ENCODE assay signal across 30 cellular contexts in the genomic region with DNA sequence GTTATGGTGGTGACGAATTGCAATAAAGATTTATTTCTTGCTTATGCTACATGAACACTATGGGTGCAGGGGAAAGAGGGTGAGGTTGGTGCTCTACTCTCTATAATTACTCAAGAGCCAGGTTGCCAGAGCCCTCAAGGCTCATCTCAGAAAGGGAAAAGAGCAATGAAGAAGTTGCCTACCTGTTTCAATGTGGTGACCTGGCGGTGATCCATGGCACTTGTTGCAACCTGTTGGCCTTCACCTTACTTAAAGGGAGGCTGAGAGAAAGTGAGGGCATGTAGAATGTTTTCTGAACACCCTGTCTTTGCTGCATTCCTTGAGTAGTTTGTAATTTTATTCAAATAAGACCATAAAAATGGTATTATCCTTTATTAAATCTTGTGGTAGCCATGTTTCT.
"Had no signal": no experiment of that assay in that cellular context is flagged by ENCODE, and none has a peak within 500 bp of the region (broad histone marks: within the 10 kb centered on the region; RNA-seq: fewer than 3 reads in every experiment).

No MANE protein-coding gene starts in this region.

- H3K36me3 ChIP-seq: left lung, lower lobe of right lung, pancreas, prostate gland, stomach, thyroid gland, transverse colon, upper lobe of right lung had no signal

- H3K9me3 ChIP-seq: left lung, lower lobe of right lung, pancreas, prostate gland, stomach, testis, thyroid gland, transverse colon, upper lobe of right lung had no signal

- H3K27ac Mint-ChIP-seq: immature natural killer cell; mesothelial cell of epicardium; naive thymus-derived CD4-positive, alpha-beta T cell; natural killer cell treated with Interleukin-12 subunit alpha and Interleukin-12 subunit beta and Interleukin-15 and Interleukin-18, amount 100 ng/mL, for 72 hours; stimulated activated naive B cell treated with anti-CD40 and anti-IgM and Interleukin-4, amounts not matched to agents 10 μg/mL and 1 μg/mL and 100 μg/mL, for 72 hours had no signal

- H3K4me1 ChIP-seq: left lung, lower lobe of right lung, pancreas, prostate gland, stomach, testis, thyroid gland, transverse colon, upper lobe of right lung had no signal

- H3K27ac ChIP-seq: left lung, lower lobe of right lung, pancreas, prostate gland, skin epidermis, stomach, testis, thyroid gland, transverse colon, upper lobe of right lung had no signal

- H3K4me1 Mint-ChIP-seq: immature natural killer cell; naive thymus-derived CD4-positive, alpha-beta T cell; stimulated activated naive B cell treated with anti-CD40 and anti-IgM and Interleukin-4, amounts not matched to agents 10 μg/mL and 1 μg/mL and 100 μg/mL, for 72 hours had no signal

- FAIRE-seq: islet of Langerhans, kidney, pancreas, urothelium cell line had no signal

- H3K27me3 Mint-ChIP-seq: natural killer cell treated with Interleukin-12 subunit alpha and Interleukin-12 subunit beta and Interleukin-15 and Interleukin-18, amount 100 ng/mL, for 72 hours; stimulated activated naive B cell treated with anti-CD40 and anti-IgM and Interleukin-4, amounts not matched to agents 10 μg/mL and 1 μg/mL and 100 μg/mL, for 72 hours had no signal

- H3K27me3 ChIP-seq: left lung, pancreas, stomach, testis, thyroid gland, transverse colon, upper lobe of right lung had no signal

- H3K9me3 Mint-ChIP-seq: mesothelial cell of epicardium had no signal

- H3K36me3 Mint-ChIP-seq: immature natural killer cell; naive thymus-derived CD4-positive, alpha-beta T cell; natural killer cell treated with Interleukin-12 subunit alpha and Interleukin-12 subunit beta and Interleukin-15 and Interleukin-18, amount 100 ng/mL, for 72 hours; stimulated activated naive B cell treated with anti-CD40 and anti-IgM and Interleukin-4, amounts not matched to agents 10 μg/mL and 1 μg/mL and 100 μg/mL, for 72 hours had no signal

- H3K4me3 ChIP-seq: left lung, lower lobe of right lung, pancreas, prostate gland, skin epidermis, stomach, testis, thyroid gland, transverse colon, upper lobe of right lung had no signal

- DNase-seq: hypothalamus; immature natural killer cell; kidney; left colon; left lung; lower lobe of right lung; mesendoderm; naive thymus-derived CD4-positive, alpha-beta T cell; pancreas; posterior cingulate gyrus; retina; right cardiac atrium; stimulated activated CD4-positive, alpha-beta T cell treated with anti-CD3 and anti-CD28 coated beads, Interleukin-12 subunit alpha, Interleukin-12 subunit beta, amount 100 ng/mL, for 4 hours; stimulated activated CD4-positive, alpha-beta T cell treated with anti-CD3 and anti-CD28 coated beads, Interleukin-15, amount 100 ng/mL, for 24 hours; stimulated activated CD4-positive, alpha-beta T cell treated with anti-CD3 and anti-CD28 coated beads, Interleukin-2, amount 100 ng/mL, for 24 hours; stimulated activated CD4-positive, alpha-beta T cell treated with anti-CD3 and anti-CD28 coated beads, Interleukin-4, amount 100 ng/mL, for 1 hour; stimulated activated naive B cell treated with anti-CD40 and anti-IgM and Interleukin-4, amounts not matched to agents 10 μg/mL and 1 μg/mL and 100 μg/mL, for 72 hours; stimulated activated naive CD8-positive, alpha-beta T cell treated with anti-CD3 and anti-CD28 coated beads, Interleukin-15, Interleukin-2, amounts not matched to agents 100 U/mL and 50 U/mL, for 24 hours; stomach; testis; thyroid gland; transverse colon; upper lobe of right lung had no signal

- ATAC-seq: left colon; left lung; lower lobe of right lung; naive thymus-derived CD4-positive, alpha-beta T cell; natural killer cell treated with Interleukin-12 subunit alpha and Interleukin-12 subunit beta and Interleukin-15 and Interleukin-18, amount 100 ng/mL, for 72 hours; pancreas; right cardiac atrium; sciatic nerve; stimulated activated naive B cell treated with anti-CD40 and anti-IgM and Interleukin-4, amounts not matched to agents 10 μg/mL and 1 μg/mL and 100 μg/mL, for 72 hours; stimulated activated naive CD8-positive, alpha-beta T cell treated with anti-CD3 and anti-CD28 coated beads, Interleukin-15, Interleukin-2, amounts not matched to agents 100 U/mL and 50 U/mL, for 24 hours; upper lobe of right lung had no signal

- H3K4me3 Mint-ChIP-seq: immature natural killer cell; mesothelial cell of epicardium; naive thymus-derived CD4-positive, alpha-beta T cell; natural killer cell treated with Interleukin-12 subunit alpha and Interleukin-12 subunit beta and Interleukin-15 and Interleukin-18, amount 100 ng/mL, for 72 hours; stimulated activated naive B cell treated with anti-CD40 and anti-IgM and Interleukin-4, amounts not matched to agents 10 μg/mL and 1 μg/mL and 100 μg/mL, for 72 hours had no signal
